1 cellular context compared by ENCODE assay signal in genomic region chr1:11749203-11749689, GRCh38.
TF ChIP-seq lines count a peak whose summit lies in the region.

No MANE protein-coding gene starts in this region.

TF ChIP-seq in K562, 482 proteins besides CTCF, POLR2A, EP300 and RAD21 (continued from another document and continues in another):
- peak in 1 of 2 experiments; percentile 42; a peak in 1 of 4 replicates for TF ChIP-seq MLLT1 (IDR thresholded peaks at IDR 0.05)
- no peak for TF ChIP-seq BRD4 (IDR thresholded peaks at IDR 0.05)
- TF ChIP-seq ATF1 (CRISPR knock-in tag; IDR thresholded peaks at IDR 0.05) = no peak
- peak; percentile 41; the same call in 1 of the 2 replicates for TF ChIP-seq ATF1 (tag; IDR thresholded peaks at IDR 0.05)
- no peak for TF ChIP-seq NELFE (IDR thresholded peaks at IDR 0.05; ENCODE audit: insufficient read depth, insufficient read length)
- TF ChIP-seq CTCFL (IDR thresholded peaks at IDR 0.05; ENCODE audit: borderline replicate concordance, insufficient read depth, low read depth, low read length, poor library complexity, severe bottlenecking) = peak; percentile 36
- TF ChIP-seq IRF2 (CRISPR knock-in tag; IDR thresholded peaks at IDR 0.05) = no peak
- TF ChIP-seq BCL6 (CRISPR knock-in tag; IDR thresholded peaks at IDR 0.05) = no peak
- TF ChIP-seq KDM5B (IDR thresholded peaks at IDR 0.05; ENCODE audit: insufficient replicate concordance, low read depth, low read length) = no peak
- TF ChIP-seq LCOR (CRISPR knock-in tag; IDR thresholded peaks at IDR 0.05) = no peak
- no peak for TF ChIP-seq ZNF655 (CRISPR knock-in tag; IDR thresholded peaks at IDR 0.05)
- TF ChIP-seq COPS2 (conservative IDR thresholded peaks at IDR 0.05) = no peak
- TF ChIP-seq U2AF2 (optimal IDR thresholded peaks at IDR 0.05; ENCODE audit: low read depth, low read length) = no peak
- peak; percentile 33; the same call in 1 of the 2 replicates for TF ChIP-seq NR2C2 (CRISPR knock-in tag; IDR thresholded peaks at IDR 0.05)
- TF ChIP-seq NR2C2 (tag; IDR thresholded peaks at IDR 0.05) = peak; percentile 28; the same call in 1 of the 2 replicates
- TF ChIP-seq RUNX1 (IDR thresholded peaks at IDR 0.05; ENCODE audit: low read depth) = no peak
- no peak for TF ChIP-seq HNRNPLL (IDR thresholded peaks at IDR 0.05; ENCODE audit: low read depth, low read length, poor library complexity, severe bottlenecking)
- no peak for TF ChIP-seq CLOCK (CRISPR knock-in tag; IDR thresholded peaks at IDR 0.05; ENCODE audit: borderline replicate concordance)
- no peak for TF ChIP-seq E2F8 (IDR thresholded peaks at IDR 0.05; ENCODE audit: low read depth, partially characterized antibody)
- no peak for TF ChIP-seq ZNF175 (CRISPR knock-in tag; IDR thresholded peaks at IDR 0.05; ENCODE audit: low read depth)
- no peak for TF ChIP-seq MCM5 (IDR thresholded peaks at IDR 0.05; ENCODE audit: low read depth)
- TF ChIP-seq ZNF830 (CRISPR knock-in tag; IDR thresholded peaks at IDR 0.05) = no peak
- TF ChIP-seq ZNF79 (CRISPR knock-in tag; IDR thresholded peaks at IDR 0.05; ENCODE audit: low read depth) = no peak
- TF ChIP-seq KHSRP (IDR thresholded peaks at IDR 0.05) = no peak
- TF ChIP-seq ZNF316 (IDR thresholded peaks at IDR 0.05) = no peak
- no peak for TF ChIP-seq ZNF212 (CRISPR knock-in tag; IDR thresholded peaks at IDR 0.05)
- TF ChIP-seq MTA2 (IDR thresholded peaks at IDR 0.05; ENCODE audit: low read depth) = no peak
- TF ChIP-seq MAX (CRISPR knock-in tag; IDR thresholded peaks at IDR 0.05) = peak; percentile 96
- 0 out of 2 replicates have a peak, but pooled peaks have one; percentile 23 for TF ChIP-seq ZHX1 (conservative IDR thresholded peaks at IDR 0.05; ENCODE audit: low read length)
- TF ChIP-seq GMEB1 (CRISPR knock-in tag; IDR thresholded peaks at IDR 0.05) = 0 out of 2 replicates have a peak, but pooled peaks have one; percentile 24
- peak; percentile 93 for TF ChIP-seq DEAF1 (CRISPR knock-in tag; IDR thresholded peaks at IDR 0.05)
- no peak for TF ChIP-seq KAT2B (IDR thresholded peaks at IDR 0.05; ENCODE audit: low read depth, low read length)
